17 cellular contexts compared by ENCODE assay signal in genomic region chr1:87089070-87089736, GRCh38.
A peak's percentile ranks its signal among the peaks of the same experiment; 100 is the strongest.
DNase-seq lines count a peak whose midpoint lies in the region; ATAC-seq and TF ChIP-seq lines count a peak whose summit lies in the region.
"Had no signal": no experiment of that assay in that cellular context is flagged by ENCODE, and none has a peak within 500 bp of the region (broad histone marks: within the 10 kb centered on the region; RNA-seq: fewer than 3 reads in every experiment).

No MANE protein-coding gene starts in this region.

- H3K9me2 ChIP-seq in SU-DHL-6 (replicated peaks; ENCODE audit: insufficient read depth, low read length): no peaks in the 10 kb centered on the region

- H3K27me3 ChIP-seq in SU-DHL-6 (ENCODE audit: low read length) (no peaks in the 10 kb centered on the region), parathyroid adenoma (ENCODE audit: control insufficient read depth, insufficient read depth, low read length) (no peaks in the 10 kb centered on the region)
- H3K27me3 ChIP-seq: SJSA1 had no signal

- DNase-seq in stimulated activated CD4-positive, alpha-beta T cell treated with anti-CD3 and anti-CD28 coated beads, Interleukin-12 subunit alpha, Interleukin-12 subunit beta, amount 100 ng/mL, for 4 hours: no peak
- DNase-seq: CD8-positive, alpha-beta memory T cell; HFFc6; NCI-H1092 treated with DMSO at 0.1 percent for 48 hours; NCI-H1694; NCI-H2107; NCI-H226; NCI-H526; NK-92 treated with Interleukin-12 subunit alpha and Interleukin-12 subunit beta, amount 100 ng/mL, for 24 hours; OCI-M1 had no signal

- 0 out of 2 replicates have a peak, but pooled peaks cover 3% of the 10 kb centered on the region for H4K20me1 ChIP-seq in SU-DHL-6 (ENCODE audit: low read depth, low read length)

- TF ChIP-seq CTCF in SU-DHL-6 (IDR thresholded peaks at IDR 0.05; ENCODE audit: insufficient read depth, low read length, poor library complexity, severe bottlenecking) (no peak), parathyroid adenoma (IDR thresholded peaks at IDR 0.05) (no peak)

- H3K4me2 ChIP-seq in SU-DHL-6 (ENCODE audit: low read depth, low read length, poor library complexity, severe bottlenecking) (no peak overlapping the region), parathyroid adenoma (ENCODE audit: low read length) (peak overlapping the region; percentile 11)

- H3K9me3 ChIP-seq in SU-DHL-6 (ENCODE audit: insufficient read depth, low read length): no peaks in the 10 kb centered on the region
- no peaks in the 10 kb centered on the region for H3K9me3 ChIP-seq in parathyroid adenoma (ENCODE audit: control insufficient read depth, low read length)
- H3K9me3 ChIP-seq: SJSA1 had no signal

- no peaks in the 10 kb centered on the region for H3K4me1 ChIP-seq in parathyroid adenoma

- H3F3A ChIP-seq in SU-DHL-6 (ENCODE audit: insufficient read depth): peaks cover 13% of the 10 kb centered on the region

- ATAC-seq in GM18909 (IDR thresholded peaks at IDR 0.05; ENCODE audit: poor library complexity, unreplicated experiment) (peak; percentile 60), HG03108 (IDR thresholded peaks at IDR 0.05; ENCODE audit: unreplicated experiment) (peak; percentile 54), GM19452 (IDR thresholded peaks at IDR 0.05; ENCODE audit: unreplicated experiment) (no peak), GM18502 (IDR thresholded peaks at IDR 0.05; ENCODE audit: poor library complexity, unreplicated experiment) (no peak)

- no peak overlapping the region for H2AFZ ChIP-seq in SU-DHL-6 (ENCODE audit: low read depth, low read length, severe bottlenecking)
- no peak overlapping the region for H2AFZ ChIP-seq in parathyroid adenoma

- peak overlapping the region; percentile 8; the same call in 1 of the 2 replicates for H3K27ac ChIP-seq in SU-DHL-6 (ENCODE audit: low read depth, low read length)
- no peak overlapping the region for H3K27ac ChIP-seq in parathyroid adenoma
- H3K27ac ChIP-seq: SJSA1 had no signal

- H3K36me3 ChIP-seq in SU-DHL-6 (ENCODE audit: low read length): peaks cover 49% of the 10 kb centered on the region
- no peaks in the 10 kb centered on the region for H3K36me3 ChIP-seq in parathyroid adenoma (ENCODE audit: control insufficient read depth, insufficient read depth, low read length)
- H3K36me3 ChIP-seq: SJSA1 had no signal

- H3K4me3 ChIP-seq in SU-DHL-6 (ENCODE audit: insufficient read depth, low read length, poor library complexity, severe bottlenecking): no peak overlapping the region
- no peak overlapping the region for H3K4me3 ChIP-seq in parathyroid adenoma (ENCODE audit: low read depth, low read length)
- H3K4me3 ChIP-seq: SJSA1 had no signal

- no peak overlapping the region for H3K9ac ChIP-seq in SU-DHL-6 (ENCODE audit: low read length)
- H3K9ac ChIP-seq in parathyroid adenoma: no peak overlapping the region

- H3K79me2 ChIP-seq in SU-DHL-6 (ENCODE audit: insufficient read depth, low read length) (peaks cover 65% of the 10 kb centered on the region), parathyroid adenoma (no peaks in the 10 kb centered on the region)

Comparison
In these comparisons a context has a peak if more than half of its experiments do, and no peak if none do; other contexts are left out.
1. ATAC-seq: peak in GM18909 (single experiment) and HG03108 (single experiment); none in GM19452 (single experiment) and GM18502 (single experiment).